10 cellular contexts compared by ENCODE assay signal in genomic region chr2:74414475-74414874, GRCh38. TPM values are rescaled to one million over a fixed set of nuclear protein-coding genes. Genes with fewer than 3 reads are reported as not detected.
DNase-seq lines count a peak whose midpoint lies in the region; ATAC-seq, FAIRE-seq and TF ChIP-seq lines count a peak whose summit lies in the region.
"Had no signal": no experiment of that assay in that cellular context is flagged by ENCODE, and none has a peak within 500 bp of the region (broad histone marks: within the 10 kb centered on the region; RNA-seq: fewer than 3 reads in every experiment).

No MANE protein-coding gene starts in this region.

- no peaks in the 10 kb centered on the region for H3K9me3 Mint-ChIP-seq in activated CD8-positive, alpha-beta T cell treated with anti-CD3 and anti-CD28 coated beads for 36 hours
- no peaks in the 10 kb centered on the region for H3K9me3 Mint-ChIP-seq in osteocyte (ENCODE audit: unreplicated experiment)
- peaks cover 5% of the 10 kb centered on the region for H3K9me3 Mint-ChIP-seq in glutamatergic neuron (ENCODE audit: unreplicated experiment)
- no peaks in the 10 kb centered on the region for H3K9me3 Mint-ChIP-seq in type B pancreatic cell

- no peaks in the 10 kb centered on the region for H3K27me3 ChIP-seq in foreskin keratinocyte

- no peak for FAIRE-seq in D721Med (lab: Jason Lieb, UNC)
- FAIRE-seq: small intestine had no signal

- H3K4me1 ChIP-seq in foreskin keratinocyte = no peaks in the 10 kb centered on the region

- TF ChIP-seq CTCF in D721Med (IDR thresholded peaks at IDR 0.05; ENCODE audit: insufficient read depth, missing control alignments) (no peak), foreskin keratinocyte (conservative IDR thresholded peaks at IDR 0.05) (no peak), osteocyte (IDR thresholded peaks at IDR 0.05) (no peak), glutamatergic neuron (IDR thresholded peaks at IDR 0.05; ENCODE audit: partially characterized antibody, unreplicated experiment) (no peak), type B pancreatic cell (conservative IDR thresholded peaks at IDR 0.05) (no peak)
- no peak for TF ChIP-seq CTCF in activated CD8-positive, alpha-beta T cell treated with anti-CD3 and anti-CD28 coated beads for 36 hours (IDR thresholded peaks at IDR 0.05)

- peaks cover 11% of the 10 kb centered on the region for H3K4me1 Mint-ChIP-seq in activated CD8-positive, alpha-beta T cell treated with anti-CD3 and anti-CD28 coated beads for 36 hours (ENCODE audit: low read depth)
- H3K4me1 Mint-ChIP-seq in osteocyte (ENCODE audit: unreplicated experiment) = no peaks in the 10 kb centered on the region
- H3K4me1 Mint-ChIP-seq in glutamatergic neuron (ENCODE audit: low read depth, unreplicated experiment) = peaks cover 10% of the 10 kb centered on the region
- H3K4me1 Mint-ChIP-seq in type B pancreatic cell (ENCODE audit: unreplicated experiment) = peaks cover 6% of the 10 kb centered on the region

- POLR2A ChIA-PET in activated CD8-positive, alpha-beta T cell treated with anti-CD3 and anti-CD28 coated beads for 36 hours (lab: Charles Lee) = interaction anchor here (1.3 kb wide), 1 partner anchor 23 kb away, joined by 3 read pairs; no protein-coding TSS in a partner anchor

- CTCF ChIA-PET in activated CD8-positive, alpha-beta T cell treated with anti-CD3 and anti-CD28 coated beads for 36 hours (lab: Charles Lee) = interaction anchor here (1.0 to 1.5 kb wide), 2 partner anchors 13 to 22 kb away, joined by 3 to 6 read pairs; no protein-coding TSS in a partner anchor

- ATAC-seq in activated CD8-positive, alpha-beta T cell treated with anti-CD3 and anti-CD28 coated beads for 36 hours = no peak
- ATAC-seq in foreskin keratinocyte = peak; percentile 20
- peak; percentile 55 for ATAC-seq in sciatic nerve
- no peak for ATAC-seq in HG03159 (IDR thresholded peaks at IDR 0.05; ENCODE audit: unreplicated experiment)

- no peak overlapping the region for H3K27ac ChIP-seq in foreskin keratinocyte

- no peak overlapping the region for H3K27ac Mint-ChIP-seq in activated CD8-positive, alpha-beta T cell treated with anti-CD3 and anti-CD28 coated beads for 36 hours
- H3K27ac Mint-ChIP-seq in osteocyte (ENCODE audit: unreplicated experiment) (no peak overlapping the region), glutamatergic neuron (ENCODE audit: unreplicated experiment) (no peak overlapping the region), type B pancreatic cell (no peak overlapping the region)

- intact Hi-C loops in activated CD8-positive, alpha-beta T cell treated with anti-CD3 and anti-CD28 coated beads for 36 hours (cut with micrococcal nuclease) = no loop called here
- intact Hi-C loops in sciatic nerve (cut with DNase I) = no loop called here

- H3K27me3 Mint-ChIP-seq in activated CD8-positive, alpha-beta T cell treated with anti-CD3 and anti-CD28 coated beads for 36 hours = peaks cover 5% of the 10 kb centered on the region
- H3K27me3 Mint-ChIP-seq in osteocyte (ENCODE audit: unreplicated experiment) = peaks cover 6% of the 10 kb centered on the region
- H3K27me3 Mint-ChIP-seq in glutamatergic neuron (ENCODE audit: unreplicated experiment) = peaks cover 5% of the 10 kb centered on the region
- no peaks in the 10 kb centered on the region for H3K27me3 Mint-ChIP-seq in type B pancreatic cell

- H3K36me3 Mint-ChIP-seq in activated CD8-positive, alpha-beta T cell treated with anti-CD3 and anti-CD28 coated beads for 36 hours (ENCODE audit: low read depth) = no peaks in the 10 kb centered on the region
- H3K36me3 Mint-ChIP-seq in osteocyte (ENCODE audit: unreplicated experiment) = no peaks in the 10 kb centered on the region
- no peaks in the 10 kb centered on the region for H3K36me3 Mint-ChIP-seq in glutamatergic neuron (ENCODE audit: unreplicated experiment)
- no peaks in the 10 kb centered on the region for H3K36me3 Mint-ChIP-seq in type B pancreatic cell

- DNase-seq in D721Med (ENCODE audit: insufficient read length, low spot score) (peak; percentile 15), foreskin keratinocyte (no peak), sciatic nerve (ENCODE audit: low spot score) (peak; percentile 63), osteocyte (ENCODE audit: extremely low spot score, unreplicated experiment) (no peak), glutamatergic neuron (no peak), type B pancreatic cell (ENCODE audit: extremely low spot score, unreplicated experiment) (no peak)
- DNase-seq in activated CD8-positive, alpha-beta T cell treated with anti-CD3 and anti-CD28 coated beads for 36 hours = no peak
- DNase-seq: foreskin melanocyte had no signal

- H3K4me3 Mint-ChIP-seq in activated CD8-positive, alpha-beta T cell treated with anti-CD3 and anti-CD28 coated beads for 36 hours = peak overlapping the region; percentile 54
- H3K4me3 Mint-ChIP-seq in osteocyte (ENCODE audit: unreplicated experiment) (no peak overlapping the region), glutamatergic neuron (ENCODE audit: unreplicated experiment) (no peak overlapping the region), type B pancreatic cell (no peak overlapping the region)

RNA-seq across cellular contexts. Expression of gene C2orf81, which starts 6.9 kb away (rescaled TPM):
- total RNA-seq in activated CD8-positive, alpha-beta T cell treated with anti-CD3 and anti-CD28 coated beads for 36 hours = 1 to 10 TPM; 2.6 to 3.9 TPM
- total RNA-seq in foreskin keratinocyte = 1.5 and 3.5 TPM in 2 replicates
- 1.9 and 3.2 TPM in 2 replicates for polyA plus RNA-seq in foreskin keratinocyte
- 4.4 TPM for total RNA-seq in sciatic nerve
- total RNA-seq in osteocyte = 2.4 and 2.8 TPM in 2 replicates
- 3.7 TPM for total RNA-seq in glutamatergic neuron (ENCODE audit: unreplicated experiment)
- 2.9 and 10.4 TPM in 2 replicates for total RNA-seq in type B pancreatic cell (ENCODE audit: low replicate concordance)

RNA-seq across cellular contexts. Expression of gene WDR54, which starts 7.1 kb away (rescaled TPM):
- 100 to 1,000 TPM; 129 to 132 TPM for total RNA-seq in activated CD8-positive, alpha-beta T cell treated with anti-CD3 and anti-CD28 coated beads for 36 hours
- 73.6 and 80.9 TPM in 2 replicates for total RNA-seq in foreskin keratinocyte
- polyA plus RNA-seq in foreskin keratinocyte = 95.6 and 100 TPM in 2 replicates
- 14.0 TPM for total RNA-seq in sciatic nerve
- total RNA-seq in osteocyte = 15.8 and 16.2 TPM in 2 replicates
- total RNA-seq in glutamatergic neuron (ENCODE audit: unreplicated experiment) = 29.5 TPM
- 10.0 and 41.7 TPM in 2 replicates for total RNA-seq in type B pancreatic cell (ENCODE audit: low replicate concordance)

RNA-seq across cellular contexts. Expression of gene RTKN, which starts 27.3 kb away (rescaled TPM):
- 1 to 10 TPM; 1.2 to 1.6 TPM for total RNA-seq in activated CD8-positive, alpha-beta T cell treated with anti-CD3 and anti-CD28 coated beads for 36 hours
- 143 and 188 TPM in 2 replicates for total RNA-seq in foreskin keratinocyte
- 132 and 168 TPM in 2 replicates for polyA plus RNA-seq in foreskin keratinocyte
- total RNA-seq in sciatic nerve = 76.0 TPM
- total RNA-seq in osteocyte = 19.1 and 22.1 TPM in 2 replicates
- 88.7 TPM for total RNA-seq in glutamatergic neuron (ENCODE audit: unreplicated experiment)
- total RNA-seq in type B pancreatic cell (ENCODE audit: low replicate concordance) = 72.1 and 88.3 TPM in 2 replicates

RNA-seq across cellular contexts. Expression of gene DCTN1, which starts 34.4 kb away (rescaled TPM):
- 10 to 100 TPM; 67.3 to 81.4 TPM for total RNA-seq in activated CD8-positive, alpha-beta T cell treated with anti-CD3 and anti-CD28 coated beads for 36 hours
- total RNA-seq in foreskin keratinocyte (165 and 187 TPM in 2 replicates), sciatic nerve (146 TPM), osteocyte (182 and 186 TPM in 2 replicates), glutamatergic neuron (ENCODE audit: unreplicated experiment) (832 TPM), type B pancreatic cell (ENCODE audit: low replicate concordance) (120 and 165 TPM in 2 replicates)
- polyA plus RNA-seq in foreskin keratinocyte = 178 and 183 TPM in 2 replicates

RNA-seq across cellular contexts. Expression of gene INO80B, which starts 40.4 kb away (rescaled TPM):
- total RNA-seq in activated CD8-positive, alpha-beta T cell treated with anti-CD3 and anti-CD28 coated beads for 36 hours = 10 to 100 TPM; 23.9 to 24.2 TPM
- 33.4 and 36.2 TPM in 2 replicates for total RNA-seq in foreskin keratinocyte
- polyA plus RNA-seq in foreskin keratinocyte = 43.7 and 50.7 TPM in 2 replicates
- total RNA-seq in sciatic nerve = 38.2 TPM
- 34.9 and 41.9 TPM in 2 replicates for total RNA-seq in osteocyte
- 18.5 TPM for total RNA-seq in glutamatergic neuron (ENCODE audit: unreplicated experiment)
- total RNA-seq in type B pancreatic cell (ENCODE audit: low replicate concordance) = 30.2 and 40.5 TPM in 2 replicates

Comparison
In these comparisons a context has a peak if more than half of its experiments do, and no peak if none do; other contexts are left out.
1. DNase-seq: peak in D721Med (single experiment) and sciatic nerve (single experiment); none in activated CD8-positive, alpha-beta T cell treated with anti-CD3 and anti-CD28 coated beads for 36 hours (single experiment), foreskin keratinocyte (0 of 2), osteocyte (single experiment), glutamatergic neuron (single experiment) and type B pancreatic cell (single experiment).
2. ATAC-seq: peak in foreskin keratinocyte (single experiment) and sciatic nerve (single experiment); none in activated CD8-positive, alpha-beta T cell treated with anti-CD3 and anti-CD28 coated beads for 36 hours (single experiment) and HG03159 (single experiment).